In the genomic region with DNA sequence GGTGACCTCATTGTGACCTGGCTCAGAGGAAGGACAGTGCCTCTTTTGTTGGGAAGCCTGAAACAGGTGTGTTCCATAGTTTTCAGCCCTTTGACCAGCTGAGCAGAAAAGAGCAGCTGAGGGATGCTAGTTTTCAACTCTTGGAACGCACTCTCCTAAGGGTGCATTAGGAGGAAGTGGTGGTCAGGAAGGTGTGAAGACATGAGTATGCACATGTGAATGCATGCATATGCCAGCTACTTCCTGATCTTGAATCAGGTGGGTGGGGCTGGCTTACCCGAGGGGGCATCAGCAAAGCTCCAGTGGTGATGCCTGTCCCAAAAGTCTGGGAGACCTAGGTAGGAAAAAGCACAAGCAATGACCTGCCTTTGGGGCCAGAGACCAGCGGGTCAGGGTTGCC, we compare ENCODE assay signal across 1 cellular context.
TF ChIP-seq lines count a peak whose summit lies in the region.

No MANE protein-coding gene starts in this region.

TF ChIP-seq in IMR-90, 13 proteins besides CTCF, POLR2A, EP300 and RAD21 (continued from another document):
- TF ChIP-seq, protein P1, sequence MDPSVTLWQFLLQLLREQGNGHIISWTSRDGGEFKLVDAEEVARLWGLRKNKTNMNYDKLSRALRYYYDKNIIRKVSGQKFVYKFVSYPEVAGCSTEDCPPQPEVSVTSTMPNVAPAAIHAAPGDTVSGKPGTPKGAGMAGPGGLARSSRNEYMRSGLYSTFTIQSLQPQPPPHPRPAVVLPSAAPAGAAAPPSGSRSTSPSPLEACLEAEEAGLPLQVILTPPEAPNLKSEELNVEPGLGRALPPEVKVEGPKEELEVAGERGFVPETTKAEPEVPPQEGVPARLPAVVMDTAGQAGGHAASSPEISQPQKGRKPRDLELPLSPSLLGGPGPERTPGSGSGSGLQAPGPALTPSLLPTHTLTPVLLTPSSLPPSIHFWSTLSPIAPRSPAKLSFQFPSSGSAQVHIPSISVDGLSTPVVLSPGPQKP (IDR thresholded peaks at IDR 0.05; ENCODE audit: borderline replicate concordance, low read depth, low read length), result no peak
- no peak for TF ChIP-seq CHD1 (IDR thresholded peaks at IDR 0.05; ENCODE audit: low read depth, low read length)
- no peak for TF ChIP-seq RCOR1 (IDR thresholded peaks at IDR 0.05; ENCODE audit: insufficient replicate concordance, low read length)
- no peak for TF ChIP-seq SMC3 (IDR thresholded peaks at IDR 0.05; ENCODE audit: low read depth, low read length)
- no peak for TF ChIP-seq FOS (IDR thresholded peaks at IDR 0.05; ENCODE audit: low read depth, low read length)
